In the genomic region with DNA sequence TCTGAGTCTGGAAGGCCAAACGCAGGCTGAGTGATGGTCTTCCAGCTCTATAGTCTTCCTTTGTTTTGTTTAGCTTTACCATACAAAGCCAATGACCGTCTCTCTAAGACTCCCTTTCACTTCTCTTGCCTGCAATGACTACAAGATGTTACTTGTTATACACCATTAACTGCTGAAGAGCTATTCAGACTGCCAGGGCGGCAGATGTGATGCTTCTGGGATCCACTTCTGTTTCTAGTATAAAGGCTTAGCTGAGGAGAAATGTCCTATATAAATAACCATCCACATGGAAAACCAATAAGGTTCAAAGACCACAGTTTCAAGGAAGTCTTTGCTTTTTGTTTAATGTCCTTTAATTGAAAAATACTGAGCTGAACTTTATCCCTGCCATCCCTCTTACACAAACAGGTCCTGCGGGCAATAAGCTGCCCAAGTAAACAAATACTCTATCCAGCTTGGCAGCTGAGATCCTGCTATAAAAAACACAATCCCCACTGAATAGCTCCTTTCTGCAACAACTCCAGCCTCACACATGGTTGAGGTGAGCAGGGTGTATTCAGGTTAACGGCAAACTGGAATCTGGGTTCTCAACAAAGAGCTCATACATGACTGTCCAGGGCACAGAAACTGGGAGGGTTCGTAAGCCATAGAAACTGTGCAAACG, we compare ENCODE assay signal across 20 cellular contexts.
A peak's percentile ranks its signal among the peaks of the same experiment; 100 is the strongest.
DNase-seq lines count a peak whose midpoint lies in the region; ATAC-seq and TF ChIP-seq lines count a peak whose summit lies in the region.
"Had no signal": no experiment of that assay in that cellular context is flagged by ENCODE, and none has a peak within 500 bp of the region (broad histone marks: within the 10 kb centered on the region; RNA-seq: fewer than 3 reads in every experiment).

No MANE protein-coding gene starts in this region.

- BruUV-seq in mammary epithelial cell (replicated peaks; lab: Mats Ljungman, UMichigan) = no TSS peak

- no peak overlapping the region for H3K9ac ChIP-seq in mammary epithelial cell (ENCODE audit: insufficient read depth, low read length)
- H3K9ac ChIP-seq: parathyroid adenoma had no signal

- in situ Hi-C loops in mammary epithelial cell (cut with MboI; ENCODE audit: low sequenced_read_pairs in 2 of 2) = no loop called here
- in situ Hi-C loops in transverse colon (cut with MboI; ENCODE audit: low pct_ligation_motif_present in 1 of 4, low pct_unique_long_range_greater_than_20kb in 1 of 4, low sequenced_read_pairs in 3 of 4) = no loop called here

- H3K9me3 ChIP-seq in breast epithelium (no peaks in the 10 kb centered on the region), mammary epithelial cell (replicated peaks; ENCODE audit: insufficient read depth, low read length) (no peaks in the 10 kb centered on the region), transverse colon (no peaks in the 10 kb centered on the region), heart right ventricle (no peaks in the 10 kb centered on the region)
- H3K9me3 ChIP-seq: A549, MG63, upper lobe of right lung had no signal

- no peaks in the 10 kb centered on the region for H3K4me1 ChIP-seq in breast epithelium
- H3K4me1 ChIP-seq in mammary epithelial cell (ENCODE audit: insufficient read depth, low read length) = no peaks in the 10 kb centered on the region
- peaks cover 6 to 55% (median 30%) of the 10 kb centered on the region in 4 donors for H3K4me1 ChIP-seq in transverse colon
- no peaks in the 10 kb centered on the region for H3K4me1 ChIP-seq in heart right ventricle
- H3K4me1 ChIP-seq: parathyroid adenoma, upper lobe of right lung had no signal

- DNase-seq in breast epithelium (ENCODE audit: low spot score in 2 of 2) (peak in 1 of 2 donors; percentile 32), mammary epithelial cell (no peak), NCI-H526 (lab: John Stamatoyannopoulos, UW) (peak; percentile 86 to 93), left kidney (ENCODE audit: low read depth, low spot score) (peak; percentile 33), transverse colon (peak; percentile 56), foreskin fibroblast (no peak), heart right ventricle (no peak)
- DNase-seq: activated CD4-positive, alpha-beta T cell treated with anti-CD3 and anti-CD28 coated beads for 1 hour; activated gamma-delta T cell treated with Interleukin-2 at 50 U/mL for 16 hours; erythroblast; HCEC 1CT; MG63; midbrain; NCI-H82; T-cell; upper lobe of right lung had no signal

- no peaks in the 10 kb centered on the region for H4K20me1 ChIP-seq in mammary epithelial cell (ENCODE audit: insufficient read depth, low read length)

- CTCF ChIA-PET in mammary epithelial cell (lab: Charles Lee; ENCODE audit: low non-redundant PET) = no interaction called here

- TF ChIP-seq EP300 in transverse colon (IDR thresholded peaks at IDR 0.05; ENCODE audit: low read depth) = no peak

- no peaks in the 10 kb centered on the region for H3K27me3 ChIP-seq in breast epithelium
- no peaks in the 10 kb centered on the region for H3K27me3 ChIP-seq in mammary epithelial cell (ENCODE audit: insufficient read depth, low read length)
- H3K27me3 ChIP-seq in transverse colon = no peaks in the 10 kb centered on the region
- peaks cover 0 to 3% (median 0%) of the 10 kb centered on the region in 7 donors for H3K27me3 ChIP-seq in heart right ventricle
- H3K27me3 ChIP-seq: MG63, upper lobe of right lung had no signal

- intact Hi-C loops in breast epithelium (cut with DNase I; ENCODE audit: low total_unique reads) (no loop called here), mammary epithelial cell (cut with micrococcal nuclease) (no loop called here), transverse colon (cut with DNase I; ENCODE audit: low total_unique reads) (no loop called here), heart right ventricle (cut with DNase I) (no loop called here)

- H3K4me2 ChIP-seq in mammary epithelial cell (ENCODE audit: insufficient read depth, low read depth, low read length) = no peak overlapping the region
- H3K4me2 ChIP-seq: A549 had no signal

- H3K4me3 ChIP-seq in breast epithelium (no peak overlapping the region), mammary epithelial cell (replicated peaks in 1 of 3; ENCODE audit: insufficient read depth in 1 of 3, low read depth in 2 of 3, low read length in 3 of 3) (no peak overlapping the region), transverse colon (no peak overlapping the region), foreskin fibroblast (ENCODE audit: low read depth in 1 of 2, low read length in 2 of 2) (no peak overlapping the region), heart right ventricle (no peak overlapping the region)
- H3K4me3 ChIP-seq: A549, MG63, upper lobe of right lung had no signal

- dilution Hi-C loops in mammary epithelial cell (cut with HindIII; ENCODE audit: low sequenced_read_pairs) = no loop called here

- H3K79me2 ChIP-seq in mammary epithelial cell (ENCODE audit: insufficient read depth, low read length) = no peaks in the 10 kb centered on the region
- H3K79me2 ChIP-seq: parathyroid adenoma had no signal

- no peak for TF ChIP-seq CTCF in breast epithelium (IDR thresholded peaks at IDR 0.05)
- TF ChIP-seq CTCF in mammary epithelial cell (conservative IDR thresholded peaks at IDR 0.05 in 1 of 2, IDR thresholded peaks at IDR 0.05 in 1 of 2; ENCODE audit: extremely low read depth in 1 of 2, insufficient read depth in 1 of 2, low read depth in 1 of 2, low read length in 2 of 2) = no peak
- no peak for TF ChIP-seq CTCF in transverse colon (IDR thresholded peaks at IDR 0.05)
- TF ChIP-seq CTCF in foreskin fibroblast (IDR thresholded peaks at IDR 0.05; ENCODE audit: low read depth, low read length) = no peak
- no peak for TF ChIP-seq CTCF in heart right ventricle (IDR thresholded peaks at IDR 0.05)

- no peak overlapping the region for H2AFZ ChIP-seq in mammary epithelial cell (ENCODE audit: low read depth, low read length)
- H2AFZ ChIP-seq: parathyroid adenoma had no signal

- H3K36me3 ChIP-seq in breast epithelium (no peaks in the 10 kb centered on the region), mammary epithelial cell (ENCODE audit: insufficient read depth, low read length) (no peaks in the 10 kb centered on the region), transverse colon (no peaks in the 10 kb centered on the region), heart right ventricle (no peaks in the 10 kb centered on the region)
- H3K36me3 ChIP-seq: MG63, upper lobe of right lung had no signal

- no peak for ATAC-seq in GM21526 (IDR thresholded peaks at IDR 0.05; ENCODE audit: low FRiP score, unreplicated experiment)
- no peak for ATAC-seq in heart right ventricle
- ATAC-seq: A549; stimulated activated effector memory CD8-positive, alpha-beta T cell treated with anti-CD3 and anti-CD28 coated beads, Interleukin-12 subunit alpha, Interleukin-12 subunit beta, amount 100 ng/mL, for 72 hours; T-cell; upper lobe of right lung had no signal

- TF ChIP-seq POLR2A in breast epithelium (IDR thresholded peaks at IDR 0.05) (no peak), transverse colon (IDR thresholded peaks at IDR 0.05) (peak; percentile 24)

- H3K27ac ChIP-seq in breast epithelium = peak overlapping the region; percentile 60 to 77
- no peak overlapping the region for H3K27ac ChIP-seq in mammary epithelial cell (ENCODE audit: insufficient read depth, low read depth, low read length)
- H3K27ac ChIP-seq in transverse colon = peak overlapping the region; percentile 83 to 90 (median 85)
- H3K27ac ChIP-seq in heart right ventricle = no peak overlapping the region
- H3K27ac ChIP-seq: A549, parathyroid adenoma, upper lobe of right lung had no signal

- WGBS in mammary epithelial cell (ENCODE audit: low coverage, missing lambda C conversion rate) = 60% methylated on average over 7 of the region's 7 CpGs
- WGBS in transverse colon (ENCODE audit: low coverage in 1 of 2), 2 donors = 46 to 59% methylated on average over 2 to 7 of the region's 7 CpGs
- 84 to 95% methylated on average over 7 of the region's 7 CpGs for WGBS in heart right ventricle, 2 donors

Comparison
In these comparisons a context has a peak if more than half of its experiments do, and no peak if none do; other contexts are left out.
1. H3K27ac ChIP-seq: peak in breast epithelium (2 of 2) and transverse colon (4 of 4); none in mammary epithelial cell (single experiment) and heart right ventricle (0 of 10).
2. DNase-seq: peak in NCI-H526 (2 of 2), left kidney (single experiment) and transverse colon (single experiment); none in mammary epithelial cell (single experiment), foreskin fibroblast (0 of 2) and heart right ventricle (0 of 2).